In genomic region chr14:105375635-105376057, GRCh38 we compare ENCODE assay signal across 10 cellular contexts. TPM values are rescaled to one million over a fixed set of nuclear protein-coding genes. Genes with fewer than 3 reads are reported as not detected.
DNase-seq lines count a peak whose midpoint lies in the region; ATAC-seq, FAIRE-seq and TF ChIP-seq lines count a peak whose summit lies in the region.
"Had no signal": no experiment of that assay in that cellular context is flagged by ENCODE, and none has a peak within 500 bp of the region (broad histone marks: within the 10 kb centered on the region; RNA-seq: fewer than 3 reads in every experiment).

No MANE protein-coding gene starts in this region.

- WGBS in testis, 2 donors: 74 to 93% methylated on average over 4 of the region's 4 CpGs

- CTCF ChIA-PET in activated naive CD4-positive, alpha-beta T cell treated with anti-CD3 and anti-CD28 coated beads for 36 hours (lab: Charles Lee): no interaction called here
- CTCF ChIA-PET in activated CD4-positive, alpha-beta memory T cell treated with anti-CD3 and anti-CD28 coated beads for 36 hours (lab: Charles Lee): interaction anchor here (0.5 to 2.1 kb wide), 3 partner anchors 15 to 114 kb away, joined by 3 to 8 read pairs (median 3); no protein-coding TSS in a partner anchor

- FAIRE-seq in H54 (lab: Jason Lieb, UNC): no peak

- H3K9me3 ChIP-seq in upper lobe of right lung: no peaks in the 10 kb centered on the region
- no peaks in the 10 kb centered on the region for H3K9me3 ChIP-seq in testis

- intact Hi-C loops in activated naive CD4-positive, alpha-beta T cell treated with anti-CD3 and anti-CD28 coated beads for 36 hours (cut with micrococcal nuclease): loop anchor here (1.0 kb wide), 1 partner anchor 23 kb away; the partner anchor contains the start of gene TEX22
- intact Hi-C loops in activated CD4-positive, alpha-beta memory T cell treated with anti-CD3 and anti-CD28 coated beads for 36 hours (cut with micrococcal nuclease): loop anchor here (10.0 kb wide), 1 partner anchor 49 kb away; no protein-coding TSS in a partner anchor
- intact Hi-C loops in upper lobe of right lung (cut with DNase I) (no loop called here), testis (cut with DNase I; ENCODE audit: low total_unique reads) (no loop called here)

- H3K27me3 Mint-ChIP-seq in activated naive CD4-positive, alpha-beta T cell treated with anti-CD3 and anti-CD28 coated beads for 36 hours (ENCODE audit: low read depth): no peaks in the 10 kb centered on the region
- no peaks in the 10 kb centered on the region for H3K27me3 Mint-ChIP-seq in activated CD4-positive, alpha-beta memory T cell treated with anti-CD3 and anti-CD28 coated beads for 36 hours

- TF ChIP-seq POLR2A in H54 (IDR thresholded peaks at IDR 0.05; ENCODE audit: low read depth, low read length) (no peak), testis (IDR thresholded peaks at IDR 0.05) (no peak)

- peaks cover 12% of the 10 kb centered on the region for H3K4me1 Mint-ChIP-seq in activated naive CD4-positive, alpha-beta T cell treated with anti-CD3 and anti-CD28 coated beads for 36 hours (ENCODE audit: low read depth)
- peaks cover 11% of the 10 kb centered on the region for H3K4me1 Mint-ChIP-seq in activated CD4-positive, alpha-beta memory T cell treated with anti-CD3 and anti-CD28 coated beads for 36 hours (ENCODE audit: low read depth)

- no peak overlapping the region for H3K27ac ChIP-seq in upper lobe of right lung
- H3K27ac ChIP-seq in testis: no peak overlapping the region
- H3K27ac ChIP-seq: cardiac muscle cell had no signal

- TF ChIP-seq CTCF in upper lobe of right lung (IDR thresholded peaks at IDR 0.05): no peak
- no peak for TF ChIP-seq CTCF in testis (IDR thresholded peaks at IDR 0.05)

- H3K36me3 ChIP-seq in upper lobe of right lung: no peaks in the 10 kb centered on the region
- H3K36me3 ChIP-seq in testis (ENCODE audit: low read depth, missing control alignments): no peaks in the 10 kb centered on the region

- H3K4me3 Mint-ChIP-seq in activated naive CD4-positive, alpha-beta T cell treated with anti-CD3 and anti-CD28 coated beads for 36 hours: no peak overlapping the region
- H3K4me3 Mint-ChIP-seq in activated CD4-positive, alpha-beta memory T cell treated with anti-CD3 and anti-CD28 coated beads for 36 hours: no peak overlapping the region

- in situ Hi-C loops in G401 (cut with HindIII; ENCODE audit: low sequenced_read_pairs): no loop called here

- POLR2A ChIA-PET in activated CD4-positive, alpha-beta memory T cell treated with anti-CD3 and anti-CD28 coated beads for 36 hours (lab: Charles Lee): interaction anchor here (1.5 kb wide), 1 partner anchor 105 kb away, joined by 3 read pairs; no protein-coding TSS in a partner anchor

- no peaks in the 10 kb centered on the region for H3K36me3 Mint-ChIP-seq in activated naive CD4-positive, alpha-beta T cell treated with anti-CD3 and anti-CD28 coated beads for 36 hours (ENCODE audit: low read depth)
- no peaks in the 10 kb centered on the region for H3K36me3 Mint-ChIP-seq in activated CD4-positive, alpha-beta memory T cell treated with anti-CD3 and anti-CD28 coated beads for 36 hours

- H3K4me1 ChIP-seq in upper lobe of right lung (no peaks in the 10 kb centered on the region), testis (no peaks in the 10 kb centered on the region)

- H3K27ac Mint-ChIP-seq in activated naive CD4-positive, alpha-beta T cell treated with anti-CD3 and anti-CD28 coated beads for 36 hours: no peak overlapping the region
- peak overlapping the region; percentile 34 for H3K27ac Mint-ChIP-seq in activated CD4-positive, alpha-beta memory T cell treated with anti-CD3 and anti-CD28 coated beads for 36 hours

- no peaks in the 10 kb centered on the region for H3K27me3 ChIP-seq in upper lobe of right lung
- no peaks in the 10 kb centered on the region for H3K27me3 ChIP-seq in testis
- H3K27me3 ChIP-seq: cardiac muscle cell had no signal

- peak; percentile 29 for ATAC-seq in upper lobe of right lung

- no peaks in the 10 kb centered on the region for H3K9me3 Mint-ChIP-seq in activated naive CD4-positive, alpha-beta T cell treated with anti-CD3 and anti-CD28 coated beads for 36 hours
- H3K9me3 Mint-ChIP-seq in activated CD4-positive, alpha-beta memory T cell treated with anti-CD3 and anti-CD28 coated beads for 36 hours: no peaks in the 10 kb centered on the region

- peak; percentile 72 for DNase-seq in activated naive CD4-positive, alpha-beta T cell treated with anti-CD3 and anti-CD28 coated beads for 36 hours
- no peak for DNase-seq in activated naive CD4-positive, alpha-beta T cell (lab: John Stamatoyannopoulos, UW)
- DNase-seq in activated CD4-positive, alpha-beta memory T cell treated with anti-CD3 and anti-CD28 coated beads for 36 hours: peak; percentile 82
- DNase-seq in lung microvascular endothelial cell (ENCODE audit: low read depth in 2 of 2): peak; percentile 45 to 83
- no peak for DNase-seq in upper lobe of right lung
- DNase-seq in H54 (ENCODE audit: insufficient read length, low spot score): no peak
- no peak for DNase-seq in testis
- no peak for DNase-seq in G401 (ENCODE audit: low spot score)
- DNase-seq: NCI-H2171 treated with DMSO at 0.1 percent for 48 hours had no signal

- no peak overlapping the region for H3K4me3 ChIP-seq in upper lobe of right lung
- no peak overlapping the region for H3K4me3 ChIP-seq in testis
- H3K4me3 ChIP-seq: cardiac muscle cell had no signal

RNA-seq across cellular contexts. Expression of gene TEX22, which starts 22.7 kb away (rescaled TPM):
- 1 to 10 TPM; 2.0 to 2.6 TPM for total RNA-seq in activated naive CD4-positive, alpha-beta T cell treated with anti-CD3 and anti-CD28 coated beads for 36 hours
- under 1 TPM; 0.83 to 0.90 TPM for total RNA-seq in activated CD4-positive, alpha-beta memory T cell treated with anti-CD3 and anti-CD28 coated beads for 36 hours
- total RNA-seq in lung microvascular endothelial cell: under 0.01 TPM in 2 replicates
- total RNA-seq in upper lobe of right lung: 3.2 TPM
- 1 to 10 TPM; 5.2 to 6.6 TPM for total RNA-seq in testis
- 21.5 TPM for polyA plus RNA-seq in testis (ENCODE audit: insufficient read depth, low read depth, low replicate concordance)
- 0.41 and 2.0 TPM in 2 replicates for total RNA-seq in G401 (2014; rRNA removed; shearing (Covaris generic))

RNA-seq across cellular contexts. Expression of gene MTA1, which starts 44.0 kb away (rescaled TPM):
- 100 to 1,000 TPM; 106 to 115 TPM for total RNA-seq in activated naive CD4-positive, alpha-beta T cell treated with anti-CD3 and anti-CD28 coated beads for 36 hours
- total RNA-seq in activated CD4-positive, alpha-beta memory T cell treated with anti-CD3 and anti-CD28 coated beads for 36 hours: 100 to 1,000 TPM; 107 to 109 TPM
- total RNA-seq in lung microvascular endothelial cell (22.2 and 22.6 TPM in 2 replicates), upper lobe of right lung (74.8 TPM), testis (100 to 1,000 TPM; 118 to 120 TPM)
- 135 TPM for polyA plus RNA-seq in testis (ENCODE audit: insufficient read depth, low read depth, low replicate concordance)
- 44.9 and 55.1 TPM in 2 replicates for total RNA-seq in G401 (2014; rRNA removed; shearing (Covaris generic))

Comparison
In these comparisons a context has a peak if more than half of its experiments do, and no peak if none do; other contexts are left out.
1. DNase-seq: peak in activated naive CD4-positive, alpha-beta T cell treated with anti-CD3 and anti-CD28 coated beads for 36 hours (single experiment), activated CD4-positive, alpha-beta memory T cell treated with anti-CD3 and anti-CD28 coated beads for 36 hours (single experiment) and lung microvascular endothelial cell (2 of 2); none in activated naive CD4-positive, alpha-beta T cell (0 of 4), upper lobe of right lung (single experiment), H54 (single experiment), testis (single experiment) and G401 (single experiment).
2. intact Hi-C loops: an anchor here in activated naive CD4-positive, alpha-beta T cell treated with anti-CD3 and anti-CD28 coated beads for 36 hours (1.0 kb wide) and activated CD4-positive, alpha-beta memory T cell treated with anti-CD3 and anti-CD28 coated beads for 36 hours (10.0 kb wide); none called in upper lobe of right lung and testis.